In genomic region chr3:86739244-86739643, GRCh38 we compare ENCODE assay signal across 27 cellular contexts.
"Had no signal": no experiment of that assay in that cellular context is flagged by ENCODE, and none has a peak within 500 bp of the region (broad histone marks: within the 10 kb centered on the region; RNA-seq: fewer than 3 reads in every experiment).

No MANE protein-coding gene starts in this region.

- H3K27ac ChIP-seq: stomach, testis, thoracic aorta, thyroid gland, tibial artery, tibial nerve, transverse colon, upper lobe of left lung, upper lobe of right lung, uterus, vagina had no signal

- H3K9me3 ChIP-seq: stomach, testis, thoracic aorta, thyroid gland, tibial artery, tibial nerve, transverse colon, upper lobe of left lung, upper lobe of right lung, uterus, vagina had no signal

- H3K36me3 Mint-ChIP-seq: stimulated activated effector memory CD8-positive, alpha-beta T cell treated with anti-CD3 and anti-CD28 coated beads, Interleukin-12 subunit alpha, Interleukin-12 subunit beta, amount 100 ng/mL, for 72 hours; stimulated activated memory B cell treated with anti-CD40 and anti-IgM and Interleukin-4, amounts not matched to agents 10 μg/mL and 1 μg/mL and 100 μg/mL, for 72 hours; stimulated activated naive B cell treated with anti-CD40 and anti-IgM and Interleukin-4, amounts not matched to agents 10 μg/mL and 1 μg/mL and 100 μg/mL, for 72 hours had no signal

- DNase-seq: stimulated activated CD4-positive, alpha-beta T cell treated with anti-CD3 and anti-CD28 coated beads, Interleukin-2, amount 100 ng/mL, for 24 hours; stimulated activated CD4-positive, alpha-beta T cell treated with anti-CD3 and anti-CD28 coated beads, Interleukin-2, amount 100 ng/mL, for 48 hours; stimulated activated CD4-positive, alpha-beta T cell treated with anti-CD3 and anti-CD28 coated beads, Interleukin-4, amount 100 ng/mL, for 1 hour; stimulated activated CD4-positive, alpha-beta T cell treated with anti-CD3 and anti-CD28 coated beads, Interleukin-4, amount 100 ng/mL, for 24 hours; stimulated activated CD4-positive, alpha-beta T cell treated with anti-CD3 and anti-CD28 coated beads, Interleukin-4, amount 100 ng/mL, for 4 hours; stimulated activated CD8-positive, alpha-beta memory T cell treated with anti-CD3 and anti-CD28 coated beads, Interleukin-4, amount 100 ng/mL, for 48 hours; stimulated activated naive B cell treated with anti-CD40 and anti-IgM and Interleukin-4, amounts not matched to agents 10 μg/mL and 1 μg/mL and 100 μg/mL, for 72 hours; stimulated activated naive CD4-positive, alpha-beta T cell; stimulated activated naive CD4-positive, alpha-beta T cell treated with Interleukin-2 at 50 U/mL for 16 hours; stimulated activated naive CD8-positive, alpha-beta T cell treated with anti-CD3 and anti-CD28 coated beads, Interleukin-15, amount 100 ng/mL, for 72 hours; stimulated activated naive CD8-positive, alpha-beta T cell treated with anti-CD3 and anti-CD28 coated beads, Interleukin-15, Interleukin-2, amounts not matched to agents 100 U/mL and 50 U/mL, for 24 hours; stomach; substantia nigra; testis; thyroid gland; tibial artery; transverse colon; trophoblast cell; upper lobe of left lung; upper lobe of right lung; uterus had no signal

- H3K27me3 ChIP-seq: stomach, testis, thyroid gland, tibial artery, tibial nerve, transverse colon, upper lobe of left lung, upper lobe of right lung, uterus, vagina had no signal

- H3K27ac Mint-ChIP-seq: stimulated activated effector memory CD8-positive, alpha-beta T cell treated with anti-CD3 and anti-CD28 coated beads, Interleukin-12 subunit alpha, Interleukin-12 subunit beta, amount 100 ng/mL, for 72 hours; stimulated activated memory B cell treated with anti-CD40 and anti-IgM and Interleukin-4, amounts not matched to agents 10 μg/mL and 1 μg/mL and 100 μg/mL, for 72 hours; stimulated activated naive B cell treated with anti-CD40 and anti-IgM and Interleukin-4, amounts not matched to agents 10 μg/mL and 1 μg/mL and 100 μg/mL, for 72 hours; stimulated activated naive CD8-positive, alpha-beta T cell treated with anti-CD3 and anti-CD28 coated beads, Interleukin-15, amount 100 ng/mL, for 72 hours; stimulated activated naive CD8-positive, alpha-beta T cell treated with anti-CD3 and anti-CD28 coated beads, Interleukin-15, Interleukin-2, amounts not matched to agents 100 ng/mL and 50 ng/mL, for 24 hours had no signal

- H3K36me3 ChIP-seq: stomach, thoracic aorta, thyroid gland, tibial artery, tibial nerve, transverse colon, upper lobe of left lung, upper lobe of right lung, uterus, vagina had no signal

- H3K4me1 Mint-ChIP-seq: stimulated activated effector memory CD8-positive, alpha-beta T cell treated with anti-CD3 and anti-CD28 coated beads, Interleukin-12 subunit alpha, Interleukin-12 subunit beta, amount 100 ng/mL, for 72 hours; stimulated activated memory B cell treated with anti-CD40 and anti-IgM and Interleukin-4, amounts not matched to agents 10 μg/mL and 1 μg/mL and 100 μg/mL, for 72 hours; stimulated activated naive B cell treated with anti-CD40 and anti-IgM and Interleukin-4, amounts not matched to agents 10 μg/mL and 1 μg/mL and 100 μg/mL, for 72 hours; stimulated activated naive CD8-positive, alpha-beta T cell treated with anti-CD3 and anti-CD28 coated beads, Interleukin-15, amount 100 ng/mL, for 72 hours had no signal

- H3K4me3 Mint-ChIP-seq: stimulated activated effector memory CD8-positive, alpha-beta T cell treated with anti-CD3 and anti-CD28 coated beads, Interleukin-12 subunit alpha, Interleukin-12 subunit beta, amount 100 ng/mL, for 72 hours; stimulated activated memory B cell treated with anti-CD40 and anti-IgM and Interleukin-4, amounts not matched to agents 10 μg/mL and 1 μg/mL and 100 μg/mL, for 72 hours; stimulated activated naive B cell treated with anti-CD40 and anti-IgM and Interleukin-4, amounts not matched to agents 10 μg/mL and 1 μg/mL and 100 μg/mL, for 72 hours; stimulated activated naive CD8-positive, alpha-beta T cell treated with anti-CD3 and anti-CD28 coated beads, Interleukin-15, amount 100 ng/mL, for 72 hours; stimulated activated naive CD8-positive, alpha-beta T cell treated with anti-CD3 and anti-CD28 coated beads, Interleukin-15, Interleukin-2, amounts not matched to agents 100 ng/mL and 50 ng/mL, for 24 hours had no signal

- H3K4me1 ChIP-seq: stomach, testis, thyroid gland, tibial artery, tibial nerve, transverse colon, upper lobe of left lung, upper lobe of right lung, uterus, vagina had no signal

- H3K27me3 Mint-ChIP-seq: stimulated activated memory B cell treated with anti-CD40 and anti-IgM and Interleukin-4, amounts not matched to agents 10 μg/mL and 1 μg/mL and 100 μg/mL, for 72 hours; stimulated activated naive B cell treated with anti-CD40 and anti-IgM and Interleukin-4, amounts not matched to agents 10 μg/mL and 1 μg/mL and 100 μg/mL, for 72 hours; stimulated activated naive CD8-positive, alpha-beta T cell treated with anti-CD3 and anti-CD28 coated beads, Interleukin-15, amount 100 ng/mL, for 72 hours; stimulated activated naive CD8-positive, alpha-beta T cell treated with anti-CD3 and anti-CD28 coated beads, Interleukin-15, Interleukin-2, amounts not matched to agents 100 ng/mL and 50 ng/mL, for 24 hours had no signal

- ATAC-seq: stimulated activated effector memory CD8-positive, alpha-beta T cell treated with anti-CD3 and anti-CD28 coated beads, Interleukin-12 subunit alpha, Interleukin-12 subunit beta, amount 100 ng/mL, for 72 hours; stimulated activated memory B cell treated with anti-CD40 and anti-IgM and Interleukin-4, amounts not matched to agents 10 μg/mL and 1 μg/mL and 100 μg/mL, for 72 hours; stimulated activated naive B cell treated with anti-CD40 and anti-IgM and Interleukin-4, amounts not matched to agents 10 μg/mL and 1 μg/mL and 100 μg/mL, for 72 hours; stimulated activated naive CD8-positive, alpha-beta T cell treated with anti-CD3 and anti-CD28 coated beads, Interleukin-15, amount 100 ng/mL, for 72 hours; stimulated activated naive CD8-positive, alpha-beta T cell treated with anti-CD3 and anti-CD28 coated beads, Interleukin-15, Interleukin-2, amounts not matched to agents 100 U/mL and 50 U/mL, for 24 hours; upper lobe of right lung had no signal

- H3K9me3 Mint-ChIP-seq: stimulated activated memory B cell treated with anti-CD40 and anti-IgM and Interleukin-4, amounts not matched to agents 10 μg/mL and 1 μg/mL and 100 μg/mL, for 72 hours; stimulated activated naive B cell treated with anti-CD40 and anti-IgM and Interleukin-4, amounts not matched to agents 10 μg/mL and 1 μg/mL and 100 μg/mL, for 72 hours; stimulated activated naive CD8-positive, alpha-beta T cell treated with anti-CD3 and anti-CD28 coated beads, Interleukin-15, amount 100 ng/mL, for 72 hours; stimulated activated naive CD8-positive, alpha-beta T cell treated with anti-CD3 and anti-CD28 coated beads, Interleukin-15, Interleukin-2, amounts not matched to agents 100 ng/mL and 50 ng/mL, for 24 hours had no signal

- H3K4me3 ChIP-seq: stomach, testis, thoracic aorta, thyroid gland, tibial artery, tibial nerve, transverse colon, upper lobe of left lung, upper lobe of right lung, uterus, vagina had no signal
